ENCODE assay signal across 9 cellular contexts in the genomic region with DNA sequence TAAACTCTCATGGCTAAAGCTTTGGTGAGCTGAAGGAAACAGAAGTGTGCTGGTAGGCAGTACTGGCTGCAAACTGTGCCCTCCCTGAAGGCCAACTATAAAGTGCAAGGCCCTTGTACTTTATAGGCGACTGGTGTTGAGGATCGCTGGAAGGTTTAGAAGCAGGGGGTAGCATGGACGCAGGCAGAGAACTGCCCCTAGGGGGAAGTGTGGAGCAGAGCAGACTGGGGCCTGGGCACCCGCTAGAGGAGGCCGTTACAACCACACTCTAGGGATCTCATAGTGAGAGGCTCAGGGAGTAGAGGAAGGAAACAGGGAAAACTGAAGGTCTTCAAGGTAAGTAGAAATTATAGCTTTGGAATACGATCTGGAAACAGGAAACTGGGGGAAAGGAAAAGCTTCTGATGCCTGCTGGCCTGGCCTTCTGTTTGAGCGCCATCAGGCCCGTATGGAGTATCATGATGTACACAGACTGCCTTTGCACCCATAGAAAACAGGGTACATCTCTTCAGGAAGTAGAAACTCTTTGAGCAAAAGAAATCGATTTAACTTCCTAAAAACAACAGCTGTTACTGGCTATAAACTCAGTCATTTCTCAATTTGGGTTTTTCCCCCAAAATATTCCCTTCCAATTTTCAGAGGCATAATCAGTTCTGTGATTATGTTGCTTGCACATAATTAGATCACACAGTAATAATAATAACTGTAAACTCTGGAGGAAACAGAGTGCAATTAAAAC. TPM values are rescaled to one million over a fixed set of nuclear protein-coding genes. Genes with fewer than 3 reads are reported as not detected.
DNase-seq lines count a peak whose midpoint lies in the region; ATAC-seq and TF ChIP-seq lines count a peak whose summit lies in the region.
"Had no signal": no experiment of that assay in that cellular context is flagged by ENCODE, and none has a peak within 500 bp of the region (broad histone marks: within the 10 kb centered on the region; RNA-seq: fewer than 3 reads in every experiment).

No MANE protein-coding gene starts in this region.

- peaks cover 81% of the 10 kb centered on the region for H3K4me1 Mint-ChIP-seq in activated naive CD8-positive, alpha-beta T cell treated with anti-CD3 and anti-CD28 coated beads for 36 hours
- peaks cover 67% of the 10 kb centered on the region for H3K4me1 Mint-ChIP-seq in stimulated activated effector memory CD8-positive, alpha-beta T cell treated with anti-CD3 and anti-CD28 coated beads, Interleukin-12 subunit alpha, Interleukin-12 subunit beta, amount 100 ng/mL, for 72 hours

- peaks cover 13% of the 10 kb centered on the region for H3K36me3 Mint-ChIP-seq in activated naive CD8-positive, alpha-beta T cell treated with anti-CD3 and anti-CD28 coated beads for 36 hours
- peaks cover 20% of the 10 kb centered on the region for H3K36me3 Mint-ChIP-seq in stimulated activated effector memory CD8-positive, alpha-beta T cell treated with anti-CD3 and anti-CD28 coated beads, Interleukin-12 subunit alpha, Interleukin-12 subunit beta, amount 100 ng/mL, for 72 hours

- H3K27ac Mint-ChIP-seq in activated naive CD8-positive, alpha-beta T cell treated with anti-CD3 and anti-CD28 coated beads for 36 hours: peak overlapping the region; percentile 99
- H3K27ac Mint-ChIP-seq in stimulated activated effector memory CD8-positive, alpha-beta T cell treated with anti-CD3 and anti-CD28 coated beads, Interleukin-12 subunit alpha, Interleukin-12 subunit beta, amount 100 ng/mL, for 72 hours: peak overlapping the region; percentile 97

- TF ChIP-seq POLR2A in Raji (IDR thresholded peaks at IDR 0.05; ENCODE audit: insufficient read depth, low read depth, low read length): 0 out of 2 replicates have a peak, but pooled peaks have one; percentile 29

- DNase-seq in NK-92 treated with Interleukin-12 subunit alpha and Interleukin-12 subunit beta, amount 100 ng/mL, for 24 hours (lab: John Stamatoyannopoulos, UW): peak; percentile 68
- DNase-seq in NK-92 (lab: John Stamatoyannopoulos, UW; ENCODE audit: unreplicated experiment) (no peak), iPS-NIHi11 (ENCODE audit: low spot score) (peak; percentile 45), NCI-H2196 treated with DMSO at 0.1 percent for 48 hours (lab: John Stamatoyannopoulos, UW; ENCODE audit: unreplicated experiment) (no peak)
- DNase-seq in activated naive CD8-positive, alpha-beta T cell treated with anti-CD3 and anti-CD28 coated beads for 36 hours: peak; percentile 76
- peak; percentile 59 to 82 for DNase-seq in stimulated activated effector memory CD8-positive, alpha-beta T cell treated with anti-CD3 and anti-CD28 coated beads, Interleukin-12 subunit alpha, Interleukin-12 subunit beta, amount 100 ng/mL, for 72 hours (ENCODE audit: low spot score in 2 of 2)

- H3K9me3 Mint-ChIP-seq in activated naive CD8-positive, alpha-beta T cell treated with anti-CD3 and anti-CD28 coated beads for 36 hours: no peaks in the 10 kb centered on the region
- no peaks in the 10 kb centered on the region for H3K9me3 Mint-ChIP-seq in stimulated activated effector memory CD8-positive, alpha-beta T cell treated with anti-CD3 and anti-CD28 coated beads, Interleukin-12 subunit alpha, Interleukin-12 subunit beta, amount 100 ng/mL, for 72 hours

- no peaks in the 10 kb centered on the region for H3K27me3 Mint-ChIP-seq in activated naive CD8-positive, alpha-beta T cell treated with anti-CD3 and anti-CD28 coated beads for 36 hours

- peak overlapping the region; percentile 88 for H3K4me3 Mint-ChIP-seq in activated naive CD8-positive, alpha-beta T cell treated with anti-CD3 and anti-CD28 coated beads for 36 hours
- H3K4me3 Mint-ChIP-seq in stimulated activated effector memory CD8-positive, alpha-beta T cell treated with anti-CD3 and anti-CD28 coated beads, Interleukin-12 subunit alpha, Interleukin-12 subunit beta, amount 100 ng/mL, for 72 hours: peak overlapping the region; percentile 82

- peak; percentile 48 for ATAC-seq in HG02938 (IDR thresholded peaks at IDR 0.05; ENCODE audit: unreplicated experiment)
- peak; percentile 88 for ATAC-seq in stimulated activated effector memory CD8-positive, alpha-beta T cell treated with anti-CD3 and anti-CD28 coated beads, Interleukin-12 subunit alpha, Interleukin-12 subunit beta, amount 100 ng/mL, for 72 hours

RNA-seq across cellular contexts. Expression of gene TMSB4X, which starts 23.9 kb away (rescaled TPM):
- 1,000 to 10,000 TPM; 3,478 to 3,646 TPM for total RNA-seq in activated naive CD8-positive, alpha-beta T cell treated with anti-CD3 and anti-CD28 coated beads for 36 hours

RNA-seq across cellular contexts. Expression of gene TLR8, which starts 44.6 kb away (rescaled TPM):
- total RNA-seq in activated naive CD8-positive, alpha-beta T cell treated with anti-CD3 and anti-CD28 coated beads for 36 hours: not detected
- total RNA-seq: glomerular endothelial cell had no signal

Comparison
In these comparisons a context has a peak if more than half of its experiments do, and no peak if none do; other contexts are left out.
1. DNase-seq: peak in NK-92 treated with Interleukin-12 subunit alpha and Interleukin-12 subunit beta, amount 100 ng/mL, for 24 hours (single experiment), activated naive CD8-positive, alpha-beta T cell treated with anti-CD3 and anti-CD28 coated beads for 36 hours (single experiment), iPS-NIHi11 (single experiment) and stimulated activated effector memory CD8-positive, alpha-beta T cell treated with anti-CD3 and anti-CD28 coated beads, Interleukin-12 subunit alpha, Interleukin-12 subunit beta, amount 100 ng/mL, for 72 hours (2 of 2); none in NK-92 (single experiment) and NCI-H2196 treated with DMSO at 0.1 percent for 48 hours (single experiment).